Comparison of ENCODE assay signal across 8 cellular contexts in genomic region chr4:54440394-54441223, GRCh38.
DNase-seq lines count a peak whose midpoint lies in the region; ATAC-seq, FAIRE-seq and TF ChIP-seq lines count a peak whose summit lies in the region.

No MANE protein-coding gene starts in this region.

- no peak for TF ChIP-seq POLR2A in H54 (IDR thresholded peaks at IDR 0.05; ENCODE audit: low read depth, low read length)

- H3K79me2 ChIP-seq in trophoblast cell (ENCODE audit: control insufficient read depth, insufficient read depth, low read length, poor library complexity): no peaks in the 10 kb centered on the region

- no peak overlapping the region for H3K18ac ChIP-seq in trophoblast cell (ENCODE audit: low read length)

- H4K12ac ChIP-seq in trophoblast cell (ENCODE audit: low read depth, low read length): no peak overlapping the region

- DNase-seq in AG09309 (ENCODE audit: low read depth) (no peak), HAP-1 (ENCODE audit: low spot score in 2 of 2) (peak; percentile 60 to 95), SHP77 treated with DMSO at 0.1 percent for 48 hours (lab: John Stamatoyannopoulos, UW) (peak; percentile 41), fibroblast of villous mesenchyme (ENCODE audit: low read depth) (peak; percentile 39), trophoblast cell (peak; percentile 4 to 55), NCI-H187 treated with DMSO at 0.1 percent for 48 hours (lab: John Stamatoyannopoulos, UW) (no peak), H54 (ENCODE audit: insufficient read length, low spot score) (no peak)

- H3K14ac ChIP-seq in trophoblast cell (ENCODE audit: low read length): no peak overlapping the region

- no peak overlapping the region for H4K91ac ChIP-seq in trophoblast cell (ENCODE audit: low read depth, low read length)

- no peak overlapping the region for H2BK120ac ChIP-seq in trophoblast cell (ENCODE audit: insufficient read depth, low read length, poor library complexity)

- H3K4me2 ChIP-seq in trophoblast cell (ENCODE audit: low read length): no peak overlapping the region

- no peak overlapping the region for H3K4ac ChIP-seq in trophoblast cell (ENCODE audit: low read depth, low read length)

- H3K79me1 ChIP-seq in trophoblast cell (ENCODE audit: low read length): no peaks in the 10 kb centered on the region

- H2BK12ac ChIP-seq in trophoblast cell (ENCODE audit: low read length): no peak overlapping the region

- peaks cover 84% of the 10 kb centered on the region for H3K27me3 ChIP-seq in HAP-1 (ENCODE audit: low read depth)
- H3K27me3 ChIP-seq in trophoblast cell (ENCODE audit: insufficient read depth, low read length): no peaks in the 10 kb centered on the region

- H3K23ac ChIP-seq in trophoblast cell (ENCODE audit: low read length): no peak overlapping the region

- H2AK5ac ChIP-seq in trophoblast cell (ENCODE audit: low read length): no peak overlapping the region

- no peak overlapping the region for H4K8ac ChIP-seq in trophoblast cell (ENCODE audit: low read depth, low read length)

- H3K27ac ChIP-seq in trophoblast cell (ENCODE audit: low read depth, low read length): no peak overlapping the region

- H3K9ac ChIP-seq in trophoblast cell (ENCODE audit: low read length): no peak overlapping the region

- in situ Hi-C loops in HAP-1 (cut with MboI; ENCODE audit: low sequenced_read_pairs): no loop called here

- no peak for FAIRE-seq in H54 (lab: Jason Lieb, UNC)

- ATAC-seq in GM18873 (IDR thresholded peaks at IDR 0.05; ENCODE audit: low FRiP score, unreplicated experiment): no peak

- no peak overlapping the region for H2BK5ac ChIP-seq in trophoblast cell (ENCODE audit: low read depth, low read length, poor library complexity)

- WGBS in trophoblast cell (ENCODE audit: extremely low coverage, insufficient coverage, insufficient read length): no CpG with 5 or more reads among the region's 7 CpGs

- H3K36me3 ChIP-seq in HAP-1 (replicated peaks) (no peaks in the 10 kb centered on the region), trophoblast cell (ENCODE audit: control insufficient read depth in 1 of 2, insufficient read depth in 2 of 2, low read length in 2 of 2) (no peaks in the 10 kb centered on the region)

- peaks cover 3% of the 10 kb centered on the region; the same call in 1 of the 2 replicates for H3K9me3 ChIP-seq in HAP-1
- no peaks in the 10 kb centered on the region for H3K9me3 ChIP-seq in trophoblast cell (ENCODE audit: insufficient read depth, low read depth, low read length)

- H3K4me1 ChIP-seq in HAP-1 (0 out of 2 replicates have a peak, but pooled peaks cover 4% of the 10 kb centered on the region), trophoblast cell (ENCODE audit: control insufficient read depth in 1 of 2, insufficient read depth in 2 of 2, low read length in 2 of 2) (no peaks in the 10 kb centered on the region)

- no peak overlapping the region for H3K4me3 ChIP-seq in AG09309 (ENCODE audit: control insufficient read depth, low read depth, low read length)
- H3K4me3 ChIP-seq in HAP-1: no peak overlapping the region
- no peak overlapping the region for H3K4me3 ChIP-seq in fibroblast of villous mesenchyme (ENCODE audit: low read depth, low read length)
- no peak overlapping the region for H3K4me3 ChIP-seq in trophoblast cell (ENCODE audit: low read depth, low read length)

- TF ChIP-seq CTCF in AG09309 (IDR thresholded peaks at IDR 0.05; ENCODE audit: control insufficient read depth, insufficient read depth, low read depth, low read length, missing control alignments) (peak; percentile 56), fibroblast of villous mesenchyme (IDR thresholded peaks at IDR 0.05; ENCODE audit: insufficient read depth, low read depth, low read length) (peak; percentile 55)

- H2AFZ ChIP-seq in trophoblast cell (ENCODE audit: insufficient read depth, low read length, poor library complexity): no peak overlapping the region

Comparison
In these comparisons a context has a peak if more than half of its experiments do, and no peak if none do; other contexts are left out.
1. DNase-seq: peak in HAP-1 (2 of 2), SHP77 treated with DMSO at 0.1 percent for 48 hours (single experiment), fibroblast of villous mesenchyme (single experiment) and trophoblast cell (2 of 2); none in AG09309 (single experiment), NCI-H187 treated with DMSO at 0.1 percent for 48 hours (single experiment) and H54 (single experiment).